In genomic region chr14:93232159-93232558, GRCh38 we compare ENCODE assay signal across 18 cellular contexts. TPM values are rescaled to one million over a fixed set of nuclear protein-coding genes. Genes with fewer than 3 reads are reported as not detected.
DNase-seq lines count a peak whose midpoint lies in the region; ATAC-seq and TF ChIP-seq lines count a peak whose summit lies in the region.
"Had no signal": no experiment of that assay in that cellular context is flagged by ENCODE, and none has a peak within 500 bp of the region (broad histone marks: within the 10 kb centered on the region; RNA-seq: fewer than 3 reads in every experiment).

No MANE protein-coding gene starts in this region.

- H3K9me3 ChIP-seq in DND-41 (ENCODE audit: insufficient read depth, low read length, severe bottlenecking) (no peaks in the 10 kb centered on the region), PC-3 (ENCODE audit: low read length) (no peaks in the 10 kb centered on the region), stomach smooth muscle (ENCODE audit: control insufficient read depth in 2 of 2, low read length in 2 of 2) (no peaks in the 10 kb centered on the region)
- H3K9me3 ChIP-seq: thyroid gland had no signal

- H3K27ac ChIP-seq in DND-41 (ENCODE audit: low read length) (no peak overlapping the region), PC-3 (ENCODE audit: low read length) (peak overlapping the region; percentile 50), stomach smooth muscle (ENCODE audit: low read length) (no peak overlapping the region)
- H3K27ac ChIP-seq: C4-2B, thyroid gland had no signal

- H3K36me3 ChIP-seq in DND-41 (ENCODE audit: insufficient read depth, low read length) (peaks cover 20% of the 10 kb centered on the region), PC-3 (ENCODE audit: low read depth, low read length) (peaks cover 4% of the 10 kb centered on the region; the same call in 1 of the 2 replicates), stomach smooth muscle (ENCODE audit: control insufficient read depth in 2 of 2, insufficient read depth in 2 of 2, low read length in 2 of 2) (peaks cover 11 to 14% of the 10 kb centered on the region in 2 donors)

- H3K36me3 Mint-ChIP-seq in stimulated activated memory B cell treated with anti-CD40 and anti-IgM and Interleukin-4, amounts not matched to agents 10 μg/mL and 1 μg/mL and 100 μg/mL, for 72 hours: peaks cover 32% of the 10 kb centered on the region

- no peaks in the 10 kb centered on the region for H3K27me3 ChIP-seq in DND-41 (ENCODE audit: insufficient read depth, low read length, poor library complexity)
- no peaks in the 10 kb centered on the region for H3K27me3 ChIP-seq in PC-3 (ENCODE audit: low read length)
- peaks cover 0 to 2% of the 10 kb centered on the region in 2 donors for H3K27me3 ChIP-seq in stomach smooth muscle (ENCODE audit: control insufficient read depth in 1 of 2, insufficient read depth in 2 of 2, low read length in 2 of 2)
- H3K27me3 ChIP-seq: thyroid gland had no signal

- H3K9ac ChIP-seq in DND-41 (ENCODE audit: low read depth, low read length) (no peak overlapping the region), PC-3 (ENCODE audit: low read length) (peak overlapping the region; percentile 45; the same call in 1 of the 2 replicates), stomach smooth muscle (ENCODE audit: low read length in 2 of 2) (no peak overlapping the region)

- no peaks in the 10 kb centered on the region for H3K4me1 ChIP-seq in DND-41 (ENCODE audit: insufficient read depth, low read length)
- H3K4me1 ChIP-seq in PC-3 (ENCODE audit: insufficient read depth, low read length): peaks cover 29% of the 10 kb centered on the region
- H3K4me1 ChIP-seq in stomach smooth muscle (ENCODE audit: control insufficient read depth, insufficient read depth, low read length): peaks cover 14% of the 10 kb centered on the region

- H3K79me2 ChIP-seq in DND-41 (ENCODE audit: insufficient read depth, low read length) (no peaks in the 10 kb centered on the region), PC-3 (ENCODE audit: low read length) (no peaks in the 10 kb centered on the region)

- peaks cover 22% of the 10 kb centered on the region for H3K4me1 Mint-ChIP-seq in stimulated activated memory B cell treated with anti-CD40 and anti-IgM and Interleukin-4, amounts not matched to agents 10 μg/mL and 1 μg/mL and 100 μg/mL, for 72 hours
- H3K4me1 Mint-ChIP-seq: mesothelial cell of epicardium, neural crest cell had no signal

- H2AFZ ChIP-seq in DND-41 (ENCODE audit: low read depth, low read length): no peak overlapping the region
- H2AFZ ChIP-seq in PC-3 (ENCODE audit: low read length): peak overlapping the region; percentile 65; the same call in 1 of the 2 replicates

- no peaks in the 10 kb centered on the region for H3K9me2 ChIP-seq in PC-3 (replicated peaks; ENCODE audit: low read length)

- H3K4me3 ChIP-seq in DND-41 (ENCODE audit: low read depth in 1 of 2, low read length in 2 of 2) (no peak overlapping the region), PC-3 (ENCODE audit: low read length) (no peak overlapping the region), fibroblast of the aortic adventitia (ENCODE audit: low read depth, low read length) (peak overlapping the region; percentile 76), stomach smooth muscle (ENCODE audit: low read length in 2 of 2) (peak overlapping the region; percentile 79)
- H3K4me3 ChIP-seq: thyroid gland had no signal

- H3K9me3 Mint-ChIP-seq in stimulated activated memory B cell treated with anti-CD40 and anti-IgM and Interleukin-4, amounts not matched to agents 10 μg/mL and 1 μg/mL and 100 μg/mL, for 72 hours: no peaks in the 10 kb centered on the region
- H3K9me3 Mint-ChIP-seq: activated CD4-positive, alpha-beta T cell treated with anti-CD3 and anti-CD28 coated beads, Interleukin-2, amount 10 ng/mL, durations not matched to agents 7 days and 5 days; H9; mesothelial cell of epicardium; neural crest cell had no signal

- no peaks in the 10 kb centered on the region for H3F3A ChIP-seq in PC-3 (ENCODE audit: low read length, unreplicated experiment)

- no TSS peak for BruUV-seq in PC-3 (replicated peaks; lab: Mats Ljungman, UMichigan)

- CTCF ChIA-PET in PC-3 (lab: Charles Lee): no interaction called here

- peak; percentile 25; the same call in 1 of the 3 replicates for ATAC-seq in DND-41 (ENCODE audit: insufficient read depth, low read depth)
- ATAC-seq in PC-3: no peak
- ATAC-seq in stimulated activated memory B cell treated with anti-CD40 and anti-IgM and Interleukin-4, amounts not matched to agents 10 μg/mL and 1 μg/mL and 100 μg/mL, for 72 hours: no peak

- intact Hi-C loops in PC-3 (cut with micrococcal nuclease): no loop called here

- TF ChIP-seq CTCF in DND-41 (IDR thresholded peaks at IDR 0.05; ENCODE audit: borderline replicate concordance, extremely low read depth, low read length, poor library complexity, severe bottlenecking) (no peak), PC-3 (conservative IDR thresholded peaks at IDR 0.05; ENCODE audit: low read depth, low read length) (no peak), fibroblast of the aortic adventitia (IDR thresholded peaks at IDR 0.05; ENCODE audit: insufficient read depth, low read length) (no peak)

- DNase-seq in DND-41: no peak
- no peak for DNase-seq in PC-3
- no peak for DNase-seq in fibroblast of the aortic adventitia (ENCODE audit: low read depth)
- no peak for DNase-seq in effector CD8-positive, alpha-beta T cell (lab: John Stamatoyannopoulos, UW)
- DNase-seq in cerebellum (ENCODE audit: low spot score): no peak
- DNase-seq: activated CD4-positive, alpha-beta T cell treated with anti-CD3 and anti-CD28 coated beads, Interleukin-2, amount 10 ng/mL, durations not matched to agents 7 days and 5 days; activated effector memory CD4-positive, alpha-beta T cell treated with anti-CD3 and anti-CD28 coated beads, Interleukin-2, amount 50 U/mL, for 16 hours; H9; kidney glomerular epithelial cell; NCI-H1105 treated with DMSO at 0.1 percent for 48 hours; SHP77; T-helper 1 cell had no signal

- H3K4me3 Mint-ChIP-seq in stimulated activated memory B cell treated with anti-CD40 and anti-IgM and Interleukin-4, amounts not matched to agents 10 μg/mL and 1 μg/mL and 100 μg/mL, for 72 hours: no peak overlapping the region
- H3K4me3 Mint-ChIP-seq: activated CD4-positive, alpha-beta T cell treated with anti-CD3 and anti-CD28 coated beads, Interleukin-2, amount 10 ng/mL, durations not matched to agents 7 days and 5 days; H9; mesothelial cell of epicardium; neural crest cell had no signal

- H3K4me2 ChIP-seq in DND-41 (ENCODE audit: insufficient read depth, low read length) (no peak overlapping the region), PC-3 (ENCODE audit: low read length) (0 out of 2 replicates have a peak overlapping the region, but pooled peaks have one; percentile 73)

- POLR2A ChIA-PET in PC-3 (lab: Charles Lee; ENCODE audit: unreplicated experiment): no interaction called here

- H4K20me1 ChIP-seq in DND-41 (ENCODE audit: insufficient read depth, low read length) (peaks cover 12% of the 10 kb centered on the region), PC-3 (ENCODE audit: low read length) (no peaks in the 10 kb centered on the region)

- peaks cover 15% of the 10 kb centered on the region for H3K27me3 Mint-ChIP-seq in stimulated activated memory B cell treated with anti-CD40 and anti-IgM and Interleukin-4, amounts not matched to agents 10 μg/mL and 1 μg/mL and 100 μg/mL, for 72 hours

- no peak overlapping the region for H3K27ac Mint-ChIP-seq in stimulated activated memory B cell treated with anti-CD40 and anti-IgM and Interleukin-4, amounts not matched to agents 10 μg/mL and 1 μg/mL and 100 μg/mL, for 72 hours
- H3K27ac Mint-ChIP-seq: activated CD4-positive, alpha-beta T cell treated with anti-CD3 and anti-CD28 coated beads, Interleukin-2, amount 10 ng/mL, durations not matched to agents 7 days and 5 days; mesothelial cell of epicardium had no signal

RNA-seq across cellular contexts. Expression of gene UBR7, which starts 25.1 kb away (rescaled TPM):
- total RNA-seq in PC-3 (2014; rRNA removed) (61.1 and 61.3 TPM in 2 replicates), fibroblast of the aortic adventitia (ENCODE audit: low replicate concordance) (43.3 and 46.9 TPM in 2 replicates), cerebellum (26.9 TPM)

RNA-seq across cellular contexts. Expression of gene GON7, which starts 25.3 kb away (rescaled TPM):
- total RNA-seq in PC-3 (2014; rRNA removed) (33.5 and 45.4 TPM in 2 replicates), fibroblast of the aortic adventitia (ENCODE audit: low replicate concordance) (17.3 and 28.1 TPM in 2 replicates), cerebellum (10.2 TPM)

RNA-seq across cellular contexts. Expression of gene LYSET, which starts 47.0 kb away (rescaled TPM):
- 6.9 and 11.5 TPM in 2 replicates for total RNA-seq in PC-3 (2014; rRNA removed)
- total RNA-seq in fibroblast of the aortic adventitia (ENCODE audit: low replicate concordance): 2.4 and 12.1 TPM in 2 replicates
- total RNA-seq in cerebellum: 16.1 TPM

RNA-seq across cellular contexts. Expression of gene MOAP1, which starts 47.5 kb away (rescaled TPM):
- total RNA-seq in PC-3 (2014; rRNA removed) (10.3 and 15.6 TPM in 2 replicates), fibroblast of the aortic adventitia (ENCODE audit: low replicate concordance) (5.7 and 12.7 TPM in 2 replicates), cerebellum (46.5 TPM)

Comparison
In these comparisons a context has a peak if more than half of its experiments do, and no peak if none do; other contexts are left out.
1. H3K4me3 ChIP-seq: peak in fibroblast of the aortic adventitia (single experiment) and stomach smooth muscle (2 of 2); none in DND-41 (0 of 2) and PC-3 (single experiment).